In the genomic region with DNA sequence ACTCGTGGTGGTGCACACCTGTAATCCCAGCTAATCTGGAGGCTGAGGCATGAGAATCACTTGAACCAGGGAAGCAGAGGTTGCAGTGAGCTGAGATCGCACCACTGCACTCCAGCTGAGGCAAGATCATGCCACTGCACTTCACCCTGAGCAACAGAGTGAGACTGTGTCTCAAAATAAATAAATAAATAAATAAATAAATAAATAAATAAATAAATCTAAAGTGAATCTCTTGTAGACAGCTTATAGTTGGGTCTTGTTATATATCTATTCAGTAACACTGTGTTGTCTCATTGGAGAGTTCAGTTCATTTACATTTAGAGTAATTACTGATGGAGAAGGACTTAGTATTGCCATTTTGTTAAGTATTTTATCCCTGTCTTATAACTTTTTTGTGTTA, we compare ENCODE assay signal across 8 cellular contexts.
"Had no signal": no experiment of that assay in that cellular context is flagged by ENCODE, and none has a peak within 500 bp of the region (broad histone marks: within the 10 kb centered on the region; RNA-seq: fewer than 3 reads in every experiment).

No MANE protein-coding gene starts in this region.

- H3K4me3 ChIP-seq: GM12878 had no signal

- DNase-seq: GDM1, GF-D8 had no signal

- FAIRE-seq: G401.6, GM12878, GM12891, GM12892, GM18507, GM19239 had no signal

- ATAC-seq: GM12878 had no signal
